In the genomic region with DNA sequence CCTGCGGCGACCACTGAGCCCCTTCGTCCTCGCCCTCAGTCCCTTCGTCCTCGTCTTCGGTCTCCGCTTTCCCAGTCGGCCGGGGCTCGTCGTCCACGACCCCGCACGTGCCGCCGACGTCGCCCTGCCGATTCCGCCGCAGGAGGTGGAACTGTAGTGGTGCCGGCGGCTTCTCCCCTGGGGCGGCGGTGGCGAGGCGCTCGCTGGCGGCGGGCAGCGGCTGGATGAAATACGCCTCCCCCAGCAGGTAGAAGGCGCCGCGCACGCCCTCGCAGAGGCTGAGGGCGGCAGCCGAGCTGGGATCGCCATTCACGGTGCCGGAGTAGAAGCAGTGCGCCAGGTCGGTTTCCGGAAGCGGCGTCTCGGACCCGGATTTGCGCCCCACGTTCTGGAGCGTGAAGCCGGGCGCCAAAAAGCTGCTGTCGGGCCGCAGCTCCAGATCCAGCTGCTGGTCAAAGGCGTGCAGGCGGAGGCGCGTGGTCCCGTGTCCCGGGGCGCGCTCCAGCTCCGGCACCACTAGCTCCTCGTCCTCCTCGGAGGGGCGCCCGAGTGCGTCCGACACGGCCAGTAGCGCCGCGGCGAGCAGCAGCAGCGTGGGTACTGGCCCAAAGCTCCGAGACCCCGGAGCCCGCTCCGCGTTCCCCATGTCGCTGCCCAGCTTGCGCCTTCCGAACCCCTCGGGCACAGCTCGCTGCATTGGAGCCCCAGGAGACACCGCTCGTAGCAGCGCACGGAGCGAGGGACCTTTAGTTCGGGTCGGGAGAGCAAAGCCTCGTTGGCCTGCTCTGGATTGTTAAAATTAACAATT, we compare ENCODE assay signal across 8 cellular contexts. TPM values are rescaled to one million over a fixed set of nuclear protein-coding genes. Genes with fewer than 3 reads are reported as not detected.
DNase-seq lines count a peak whose midpoint lies in the region; ATAC-seq and TF ChIP-seq lines count a peak whose summit lies in the region.

No MANE protein-coding gene starts in this region.

- peaks cover 64% of the 10 kb centered on the region for H3K27me3 Mint-ChIP-seq in activated CD4-positive, alpha-beta T cell treated with anti-CD3 and anti-CD28 coated beads, Interleukin-2, amount 10 ng/mL, durations not matched to agents 7 days and 5 days
- peaks cover 76% of the 10 kb centered on the region for H3K27me3 Mint-ChIP-seq in T-helper 17 cell

- POLR2A ChIA-PET in activated CD4-positive, alpha-beta T cell treated with anti-CD3 and anti-CD28 coated beads, Interleukin-2, amount 10 ng/mL, durations not matched to agents 7 days and 5 days (lab: Charles Lee), result no interaction called here
- POLR2A ChIA-PET in GM10248 (lab: Yijun Ruan, JAX), result no interaction called here

- H3K4me3 ChIP-seq in esophagus (ENCODE audit: low read depth in 1 of 2, low read length in 2 of 2) (peak overlapping the region; percentile 56 to 63), mononuclear cell (ENCODE audit: low read length) (peak overlapping the region; percentile 30), transverse colon (peak overlapping the region; percentile 37 to 67 (median 57))

- H3K4me1 ChIP-seq in esophagus (ENCODE audit: control insufficient read depth in 2 of 2, insufficient read depth in 2 of 2, low read length in 1 of 2) (peaks cover 3 to 5% of the 10 kb centered on the region in 2 donors), mononuclear cell (ENCODE audit: insufficient read depth, low read length) (peaks cover 37% of the 10 kb centered on the region), transverse colon (peaks cover 0 to 53% (median 37%) of the 10 kb centered on the region in 4 donors)

- TF ChIP-seq CTCF in transverse colon (IDR thresholded peaks at IDR 0.05) (no peak), GM10248 (IDR thresholded peaks at IDR 0.05; ENCODE audit: control extremely low read depth, extremely low read depth, low read depth, missing control alignments) (no peak)

- peaks cover 9% of the 10 kb centered on the region for H3K36me3 Mint-ChIP-seq in activated CD4-positive, alpha-beta T cell treated with anti-CD3 and anti-CD28 coated beads, Interleukin-2, amount 10 ng/mL, durations not matched to agents 7 days and 5 days (ENCODE audit: low read depth)
- peaks cover 16% of the 10 kb centered on the region for H3K36me3 Mint-ChIP-seq in T-helper 17 cell (ENCODE audit: low read depth)

- CTCF ChIA-PET in activated CD4-positive, alpha-beta T cell treated with anti-CD3 and anti-CD28 coated beads, Interleukin-2, amount 10 ng/mL, durations not matched to agents 7 days and 5 days (lab: Charles Lee), result interaction anchor here (0.8 to 1.0 kb wide), 2 partner anchors 10 to 18 kb away, joined by 3 to 4 read pairs; no protein-coding TSS in a partner anchor
- CTCF ChIA-PET in GM10248 (lab: Yijun Ruan, JAX), result interaction anchor here (5.7 kb wide), 1 partner anchor 1901 kb away, joined by 46 read pairs; no protein-coding TSS in a partner anchor

- H3K36me3 ChIP-seq in esophagus (ENCODE audit: control insufficient read depth in 2 of 2, insufficient read depth in 2 of 2, low read length in 1 of 2) (peaks cover 0 to 6% of the 10 kb centered on the region in 2 donors), transverse colon (peaks cover 0 to 4% (median under 1%) of the 10 kb centered on the region in 4 donors)

- peak overlapping the region; percentile 69 to 75 for H3K27ac ChIP-seq in esophagus (ENCODE audit: low read depth in 2 of 2, low read length in 1 of 2)
- peak overlapping the region; percentile 81 to 94 (median 92) for H3K27ac ChIP-seq in transverse colon

- peak overlapping the region; percentile 68 for H3K27ac Mint-ChIP-seq in activated CD4-positive, alpha-beta T cell treated with anti-CD3 and anti-CD28 coated beads, Interleukin-2, amount 10 ng/mL, durations not matched to agents 7 days and 5 days
- H3K27ac Mint-ChIP-seq in T-helper 17 cell, result no peak overlapping the region

- in situ Hi-C loops in transverse colon (cut with MboI; ENCODE audit: low pct_ligation_motif_present in 1 of 4, low pct_unique_long_range_greater_than_20kb in 1 of 4, low sequenced_read_pairs in 3 of 4), result loop anchor here in 2 of 4 donors (5.0 to 25.0 kb wide), 2 partner anchors 858 to 1218 kb away; no protein-coding TSS in a partner anchor

- H3K27me3 ChIP-seq in esophagus (ENCODE audit: control insufficient read depth in 1 of 2, insufficient read depth in 2 of 2, low read length in 2 of 2) (no peaks in the 10 kb centered on the region), mononuclear cell (ENCODE audit: insufficient read depth, low read length) (peaks cover 68% of the 10 kb centered on the region), transverse colon (peaks cover 69% of the 10 kb centered on the region)

- no peak for TF ChIP-seq POLR2A in transverse colon (IDR thresholded peaks at IDR 0.05)

- peaks cover 41% of the 10 kb centered on the region for H3K4me1 Mint-ChIP-seq in activated CD4-positive, alpha-beta T cell treated with anti-CD3 and anti-CD28 coated beads, Interleukin-2, amount 10 ng/mL, durations not matched to agents 7 days and 5 days
- H3K4me1 Mint-ChIP-seq in T-helper 17 cell, result peaks cover 29% of the 10 kb centered on the region

- H3K9me3 ChIP-seq in T-helper 17 cell (ENCODE audit: control insufficient read depth, low read length, poor library complexity, severe bottlenecking) (no peaks in the 10 kb centered on the region), esophagus (ENCODE audit: control insufficient read depth in 2 of 2, insufficient read depth in 1 of 2, low read depth in 1 of 2, low read length in 1 of 2) (no peaks in the 10 kb centered on the region), mononuclear cell (ENCODE audit: low read depth, low read length) (no peaks in the 10 kb centered on the region), transverse colon (no peaks in the 10 kb centered on the region)

- intact Hi-C loops in transverse colon (cut with DNase I; ENCODE audit: low total_unique reads), result loop anchor here (5.0 kb wide), 1 partner anchor 1898 kb away; no protein-coding TSS in a partner anchor

- DNase-seq in activated CD4-positive, alpha-beta T cell treated with anti-CD3 and anti-CD28 coated beads, Interleukin-2, amount 10 ng/mL, durations not matched to agents 7 days and 5 days, result peak; percentile 19
- DNase-seq in activated CD4-positive, alpha-beta T cell treated with anti-CD3 and anti-CD28 coated beads for 4 hours, result no peak
- DNase-seq in T-helper 17 cell (no peak), transverse colon (no peak), glomerular visceral epithelial cell (ENCODE audit: extremely low spot score) (no peak), GM10248 (ENCODE audit: extremely low spot score) (no peak)

- TF ChIP-seq EP300 in transverse colon (IDR thresholded peaks at IDR 0.05; ENCODE audit: low read depth), result no peak

- H3K4me3 Mint-ChIP-seq in activated CD4-positive, alpha-beta T cell treated with anti-CD3 and anti-CD28 coated beads, Interleukin-2, amount 10 ng/mL, durations not matched to agents 7 days and 5 days, result peak overlapping the region; percentile 77
- peak overlapping the region; percentile 85 for H3K4me3 Mint-ChIP-seq in T-helper 17 cell

- peak; percentile 26 for ATAC-seq in T-helper 17 cell

- H3K9me3 Mint-ChIP-seq in activated CD4-positive, alpha-beta T cell treated with anti-CD3 and anti-CD28 coated beads, Interleukin-2, amount 10 ng/mL, durations not matched to agents 7 days and 5 days, result no peaks in the 10 kb centered on the region

- 1 to 2% methylated on average over 81 to 96 of the region's 96 CpGs for WGBS in esophagus, 2 donors
- 3% methylated on average over 54 of the region's 96 CpGs; no CpG with 5 or more reads in 1 of the 2 donors for WGBS in transverse colon (ENCODE audit: low coverage in 1 of 2), 2 donors

RNA-seq across cellular contexts. Expression of a gene that starts 0.7 kb away (rescaled TPM):
- total RNA-seq in activated CD4-positive, alpha-beta T cell treated with anti-CD3 and anti-CD28 coated beads, Interleukin-2, amount 10 ng/mL, durations not matched to agents 7 days and 5 days, result 1 to 10 TPM; 1.1 to 2.4 TPM
- total RNA-seq in T-helper 17 cell (not detected), mononuclear cell (2.2 TPM), transverse colon (10 to 100 TPM; 29.8 to 54.8 (median 44.3) TPM)
- 10 to 100 TPM in 1 of 2 donors, 1 to 10 TPM in 1; 5.2 to 10.2 TPM for polyA plus RNA-seq in esophagus
